In genomic region chr3:113626513-113627371, GRCh38 we compare ENCODE assay signal across 8 cellular contexts.
DNase-seq lines count a peak whose midpoint lies in the region; ATAC-seq and TF ChIP-seq lines count a peak whose summit lies in the region.

No MANE protein-coding gene starts in this region.

- peak; percentile 81 for DNase-seq in DMS53 (lab: John Stamatoyannopoulos, UW)
- peak; percentile 2 for DNase-seq in GOT3 (lab: John Stamatoyannopoulos, UW)
- DNase-seq in NCI-H2171 treated with DMSO at 0.1 percent for 48 hours (lab: John Stamatoyannopoulos, UW): peak; percentile 18
- DNase-seq in activated CD8-positive, alpha-beta T cell treated with anti-CD3 and anti-CD28 coated beads for 36 hours: peak; percentile 44
- peak; percentile 64 for DNase-seq in germinal center (ENCODE audit: low spot score)
- peak; percentile 6 for DNase-seq in occipital lobe (lab: John Stamatoyannopoulos, UW)

- TF ChIP-seq CTCF in activated CD8-positive, alpha-beta T cell treated with anti-CD3 and anti-CD28 coated beads for 36 hours (IDR thresholded peaks at IDR 0.05): peak; percentile 52

- H3K27ac Mint-ChIP-seq in activated CD8-positive, alpha-beta T cell treated with anti-CD3 and anti-CD28 coated beads for 36 hours: peak overlapping the region; percentile 66

- H3K9me3 Mint-ChIP-seq in activated CD8-positive, alpha-beta T cell treated with anti-CD3 and anti-CD28 coated beads for 36 hours: no peaks in the 10 kb centered on the region

- H3K36me3 Mint-ChIP-seq in activated CD8-positive, alpha-beta T cell treated with anti-CD3 and anti-CD28 coated beads for 36 hours (ENCODE audit: low read depth): peaks cover 33% of the 10 kb centered on the region

- peak; percentile 77 for ATAC-seq in activated CD8-positive, alpha-beta T cell treated with anti-CD3 and anti-CD28 coated beads for 36 hours
- no peak for ATAC-seq in GM19035 (IDR thresholded peaks at IDR 0.05; ENCODE audit: unreplicated experiment)
- no peak for ATAC-seq in GM19397 (IDR thresholded peaks at IDR 0.05; ENCODE audit: unreplicated experiment)

- no peak overlapping the region for H3K4me3 Mint-ChIP-seq in activated CD8-positive, alpha-beta T cell treated with anti-CD3 and anti-CD28 coated beads for 36 hours

- H3K27me3 Mint-ChIP-seq in activated CD8-positive, alpha-beta T cell treated with anti-CD3 and anti-CD28 coated beads for 36 hours: no peaks in the 10 kb centered on the region

- no peaks in the 10 kb centered on the region for H3K4me1 Mint-ChIP-seq in activated CD8-positive, alpha-beta T cell treated with anti-CD3 and anti-CD28 coated beads for 36 hours (ENCODE audit: low read depth)

- POLR2A ChIA-PET in activated CD8-positive, alpha-beta T cell treated with anti-CD3 and anti-CD28 coated beads for 36 hours (lab: Charles Lee): no interaction called here

- intact Hi-C loops in activated CD8-positive, alpha-beta T cell treated with anti-CD3 and anti-CD28 coated beads for 36 hours (cut with micrococcal nuclease): no loop called here

- CTCF ChIA-PET in activated CD8-positive, alpha-beta T cell treated with anti-CD3 and anti-CD28 coated beads for 36 hours (lab: Charles Lee): interaction anchor here (0.6 to 2.3 kb wide), 5 partner anchors 9 to 473 kb away, joined by 3 to 8 read pairs (median 3); no protein-coding TSS in a partner anchor

Comparison
In these comparisons a context has a peak if more than half of its experiments do, and no peak if none do; other contexts are left out.
1. DNase-seq: peak in every context shown above with its lines; median percentile 81 in DMS53; 64 in germinal center; 44 in activated CD8-positive, alpha-beta T cell treated with anti-CD3 and anti-CD28 coated beads for 36 hours; 18 in NCI-H2171 treated with DMSO at 0.1 percent for 48 hours; 6 in occipital lobe; 2 in GOT3.